ENCODE assay signal across 1 cellular context in the genomic region with DNA sequence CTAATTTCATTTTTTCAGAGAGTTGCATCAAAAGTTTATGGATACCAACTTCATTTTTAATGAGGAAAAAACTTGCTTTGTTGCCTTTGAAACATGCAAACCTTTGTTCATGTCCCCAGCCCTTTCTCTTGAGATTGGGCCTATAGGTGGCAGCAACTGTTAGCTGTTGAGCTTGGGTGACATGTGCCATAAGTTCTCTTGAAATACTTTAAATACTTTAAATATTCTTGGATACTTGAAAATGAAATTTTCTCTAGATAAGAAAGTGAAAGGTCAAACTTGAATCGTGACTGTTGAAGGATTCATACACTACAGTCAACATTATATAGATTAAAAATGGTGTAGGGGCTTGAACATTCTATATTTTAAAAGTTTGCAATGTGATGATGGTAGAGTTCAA.
TF ChIP-seq lines count a peak whose summit lies in the region.

No MANE protein-coding gene starts in this region.

TF ChIP-seq in GM23338, 12 proteins besides CTCF, POLR2A, EP300 and RAD21 (continued from another document):
- TF ChIP-seq, protein P1, sequence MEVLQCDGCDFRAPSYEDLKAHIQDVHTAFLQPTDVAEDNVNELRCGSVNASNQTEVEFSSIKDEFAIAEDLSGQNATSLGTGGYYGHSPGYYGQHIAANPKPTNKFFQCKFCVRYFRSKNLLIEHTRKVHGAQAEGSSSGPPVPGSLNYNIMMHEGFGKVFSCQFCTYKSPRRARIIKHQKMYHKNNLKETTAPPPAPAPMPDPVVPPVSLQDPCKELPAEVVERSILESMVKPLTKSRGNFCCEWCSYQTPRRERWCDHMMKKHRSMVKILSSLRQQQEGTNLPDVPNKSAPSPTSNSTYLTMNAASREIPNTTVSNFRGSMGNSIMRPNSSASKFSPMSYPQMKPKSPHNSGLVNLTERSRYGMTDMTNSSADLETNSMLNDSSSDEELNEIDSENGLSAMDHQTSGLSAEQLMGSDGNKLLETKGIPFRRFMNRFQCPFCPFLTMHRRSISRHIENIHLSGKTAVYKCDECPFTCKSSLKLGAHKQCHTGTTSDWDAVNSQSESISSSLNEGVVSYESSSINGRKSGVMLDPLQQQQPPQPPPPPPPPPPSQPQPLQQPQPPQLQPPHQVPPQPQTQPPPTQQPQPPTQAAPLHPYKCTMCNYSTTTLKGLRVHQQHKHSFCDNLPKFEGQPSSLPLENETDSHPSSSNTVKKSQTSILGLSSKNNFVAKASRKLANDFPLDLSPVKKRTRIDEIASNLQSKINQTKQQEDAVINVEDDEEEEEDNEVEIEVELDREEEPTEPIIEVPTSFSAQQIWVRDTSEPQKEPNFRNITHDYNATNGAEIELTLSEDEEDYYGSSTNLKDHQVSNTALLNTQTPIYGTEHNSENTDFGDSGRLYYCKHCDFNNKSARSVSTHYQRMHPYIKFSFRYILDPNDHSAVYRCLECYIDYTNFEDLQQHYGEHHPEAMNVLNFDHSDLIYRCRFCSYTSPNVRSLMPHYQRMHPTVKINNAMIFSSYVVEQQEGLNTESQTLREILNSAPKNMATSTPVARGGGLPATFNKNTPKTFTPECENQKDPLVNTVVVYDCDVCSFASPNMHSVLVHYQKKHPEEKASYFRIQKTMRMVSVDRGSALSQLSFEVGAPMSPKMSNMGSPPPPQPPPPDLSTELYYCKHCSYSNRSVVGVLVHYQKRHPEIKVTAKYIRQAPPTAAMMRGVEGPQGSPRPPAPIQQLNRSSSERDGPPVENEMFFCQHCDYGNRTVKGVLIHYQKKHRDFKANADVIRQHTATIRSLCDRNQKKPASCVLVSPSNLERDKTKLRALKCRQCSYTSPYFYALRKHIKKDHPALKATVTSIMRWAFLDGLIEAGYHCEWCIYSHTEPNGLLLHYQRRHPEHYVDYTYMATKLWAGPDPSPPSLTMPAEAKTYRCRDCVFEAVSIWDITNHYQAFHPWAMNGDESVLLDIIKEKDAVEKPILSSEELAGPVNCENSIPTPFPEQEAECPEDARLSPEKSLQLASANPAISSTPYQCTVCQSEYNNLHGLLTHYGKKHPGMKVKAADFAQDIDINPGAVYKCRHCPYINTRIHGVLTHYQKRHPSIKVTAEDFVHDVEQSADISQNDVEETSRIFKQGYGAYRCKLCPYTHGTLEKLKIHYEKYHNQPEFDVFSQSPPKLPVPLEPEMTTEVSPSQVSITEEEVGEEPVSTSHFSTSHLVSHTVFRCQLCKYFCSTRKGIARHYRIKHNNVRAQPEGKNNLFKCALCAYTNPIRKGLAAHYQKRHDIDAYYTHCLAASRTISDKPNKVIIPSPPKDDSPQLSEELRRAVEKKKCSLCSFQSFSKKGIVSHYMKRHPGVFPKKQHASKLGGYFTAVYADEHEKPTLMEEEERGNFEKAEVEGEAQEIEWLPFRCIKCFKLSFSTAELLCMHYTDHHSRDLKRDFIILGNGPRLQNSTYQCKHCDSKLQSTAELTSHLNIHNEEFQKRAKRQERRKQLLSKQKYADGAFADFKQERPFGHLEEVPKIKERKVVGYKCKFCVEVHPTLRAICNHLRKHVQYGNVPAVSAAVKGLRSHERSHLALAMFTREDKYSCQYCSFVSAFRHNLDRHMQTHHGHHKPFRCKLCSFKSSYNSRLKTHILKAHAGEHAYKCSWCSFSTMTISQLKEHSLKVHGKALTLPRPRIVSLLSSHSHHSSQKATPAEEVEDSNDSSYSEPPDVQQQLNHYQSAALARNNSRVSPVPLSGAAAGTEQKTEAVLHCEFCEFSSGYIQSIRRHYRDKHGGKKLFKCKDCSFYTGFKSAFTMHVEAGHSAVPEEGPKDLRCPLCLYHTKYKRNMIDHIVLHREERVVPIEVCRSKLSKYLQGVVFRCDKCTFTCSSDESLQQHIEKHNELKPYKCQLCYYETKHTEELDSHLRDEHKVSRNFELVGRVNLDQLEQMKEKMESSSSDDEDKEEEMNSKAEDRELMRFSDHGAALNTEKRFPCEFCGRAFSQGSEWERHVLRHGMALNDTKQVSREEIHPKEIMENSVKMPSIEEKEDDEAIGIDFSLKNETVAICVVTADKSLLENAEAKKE (CRISPR knock-in tag; IDR thresholded peaks at IDR 0.05), result no peak
